In genomic region chr5:118883396-118883795, GRCh38 we compare ENCODE assay signal across 26 cellular contexts.
DNase-seq lines count a peak whose midpoint lies in the region; ATAC-seq, FAIRE-seq and TF ChIP-seq lines count a peak whose summit lies in the region.
"Had no signal": no experiment of that assay in that cellular context is flagged by ENCODE, and none has a peak within 500 bp of the region (broad histone marks: within the 10 kb centered on the region; RNA-seq: fewer than 3 reads in every experiment).

No MANE protein-coding gene starts in this region.

- H3K27me3 ChIP-seq in endodermal cell (ENCODE audit: control insufficient read depth, insufficient read depth, low read length, poor library complexity, severe bottlenecking) (no peaks in the 10 kb centered on the region), small intestine (ENCODE audit: control insufficient read depth in 2 of 2, insufficient read depth in 2 of 2, low read length in 2 of 2) (no peaks in the 10 kb centered on the region)
- H3K27me3 ChIP-seq: BE2C, body of pancreas, gastrocnemius medialis, pancreas, right lobe of liver, uterus had no signal

- no peaks in the 10 kb centered on the region for H3K27me3 Mint-ChIP-seq in endodermal cell (ENCODE audit: insufficient read depth)
- H3K27me3 Mint-ChIP-seq in activated T-helper 17 cell treated with anti-CD3 and anti-CD28 coated beads, Interleukin-2, amount 50 U/mL, for 72 hours: no peaks in the 10 kb centered on the region
- H3K27me3 Mint-ChIP-seq: naive B cell had no signal

- peaks cover 11% of the 10 kb centered on the region for H3K4me1 Mint-ChIP-seq in endodermal cell
- no peaks in the 10 kb centered on the region for H3K4me1 Mint-ChIP-seq in activated T-helper 17 cell treated with anti-CD3 and anti-CD28 coated beads, Interleukin-2, amount 50 U/mL, for 72 hours

- no peak for TF ChIP-seq POLR2A in NB4 (IDR thresholded peaks at IDR 0.05; ENCODE audit: extremely low read depth, insufficient read length)

- H3K9ac ChIP-seq in endodermal cell (ENCODE audit: extremely low read depth, low read length, poor library complexity, severe bottlenecking): no peak overlapping the region

- H3K9me3 ChIP-seq in endodermal cell (ENCODE audit: control insufficient read depth, low read length) (peaks cover 19% of the 10 kb centered on the region), small intestine (ENCODE audit: control insufficient read depth, low read depth) (no peaks in the 10 kb centered on the region)
- H3K9me3 ChIP-seq: BE2C, body of pancreas, gastrocnemius medialis, pancreas, right lobe of liver had no signal

- no peak overlapping the region for H3K4me3 ChIP-seq in NB4 (ENCODE audit: low read depth, low read length)
- no peak overlapping the region for H3K4me3 ChIP-seq in endodermal cell (ENCODE audit: low read length)
- no peak overlapping the region for H3K4me3 ChIP-seq in small intestine (ENCODE audit: low read depth in 1 of 2, low read length in 2 of 2)
- H3K4me3 ChIP-seq: body of pancreas, gastrocnemius medialis, K562, pancreas, right lobe of liver, uterus had no signal

- H3K4me1 ChIP-seq in endodermal cell (ENCODE audit: control insufficient read depth, insufficient read depth, low read length) (no peaks in the 10 kb centered on the region), small intestine (ENCODE audit: control insufficient read depth in 2 of 2, insufficient read depth in 1 of 2, low read depth in 1 of 2, low read length in 1 of 2) (no peaks in the 10 kb centered on the region)
- H3K4me1 ChIP-seq: BE2C, body of pancreas, gastrocnemius medialis, pancreas, right lobe of liver, uterus had no signal

- no peak overlapping the region for H3K4me3 Mint-ChIP-seq in endodermal cell
- H3K4me3 Mint-ChIP-seq in activated T-helper 17 cell treated with anti-CD3 and anti-CD28 coated beads, Interleukin-2, amount 50 U/mL, for 72 hours: no peak overlapping the region

- DNase-seq in NB4 (ENCODE audit: low read depth) (peak; percentile 43), endodermal cell (no peak), globus pallidus (ENCODE audit: low spot score) (no peak), small intestine (no peak)
- DNase-seq: 8988T; activated CD4-positive, alpha-beta T cell treated with anti-CD3 and anti-CD28 coated beads for 48 hours; BE2C; body of pancreas; effector CD8-positive, alpha-beta T cell; gastrocnemius medialis; GOT3; naive B cell; NCI-H1092; NK-92 treated with Interleukin-12 subunit alpha and Interleukin-12 subunit beta, amount 100 ng/mL, for 24 hours; pancreas; right lobe of liver; stimulated activated CD4-positive, alpha-beta T cell treated with anti-CD3 and anti-CD28 coated beads, Interleukin-15, amount 100 ng/mL, for 24 hours; uterus had no signal

- ATAC-seq in GM18502 (IDR thresholded peaks at IDR 0.05; ENCODE audit: poor library complexity, unreplicated experiment): peak; percentile 64
- peak; percentile 72 for ATAC-seq in HG03103 (IDR thresholded peaks at IDR 0.05; ENCODE audit: low read depth, unreplicated experiment)
- no peak for ATAC-seq in activated CD4-positive, CD25-positive, alpha-beta regulatory T cell treated with anti-CD3 and anti-CD28 coated beads, Interleukin-2, amount 50 U/mL, for 24 hours
- no peak for ATAC-seq in activated T-helper 17 cell treated with anti-CD3 and anti-CD28 coated beads, Interleukin-2, amount 50 U/mL, for 72 hours (replicated peaks)
- ATAC-seq: body of pancreas, esophagus mucosa, gastrocnemius medialis, K562, pancreas, right lobe of liver had no signal

- 80 to 92% methylated on average over 1 to 2 of the region's 2 CpGs for WGBS in endodermal cell (ENCODE audit: insufficient coverage in 1 of 2, insufficient read length in 1 of 2), 2 experiments
- WGBS in small intestine, 3 donors: 81 to 93% (median 87%) methylated on average over 2 of the region's 2 CpGs

- H3K9me3 Mint-ChIP-seq in endodermal cell: peaks cover 14% of the 10 kb centered on the region
- peaks cover 3% of the 10 kb centered on the region for H3K9me3 Mint-ChIP-seq in activated T-helper 17 cell treated with anti-CD3 and anti-CD28 coated beads, Interleukin-2, amount 50 U/mL, for 72 hours

- H3K36me3 ChIP-seq in endodermal cell (ENCODE audit: control insufficient read depth, insufficient read depth, low read length): peaks cover 21% of the 10 kb centered on the region
- no peaks in the 10 kb centered on the region for H3K36me3 ChIP-seq in small intestine (ENCODE audit: control insufficient read depth in 2 of 2, insufficient read depth in 2 of 2, low read length in 2 of 2)
- H3K36me3 ChIP-seq: BE2C, gastrocnemius medialis, pancreas, right lobe of liver, uterus had no signal

- no peak for FAIRE-seq in small intestine (lab: Jason Lieb, UNC)
- FAIRE-seq: K562, pancreas, TTC549 had no signal

- H3K27ac ChIP-seq in endodermal cell (ENCODE audit: low read depth, low read length): no peak overlapping the region
- no peak overlapping the region for H3K27ac ChIP-seq in small intestine (ENCODE audit: low read depth in 1 of 2, low read length in 1 of 2)
- H3K27ac ChIP-seq: body of pancreas, gastrocnemius medialis, pancreas, right lobe of liver, RWPE1, uterus had no signal

- peaks cover 35% of the 10 kb centered on the region for H3K36me3 Mint-ChIP-seq in endodermal cell (ENCODE audit: low read depth)
- no peaks in the 10 kb centered on the region for H3K36me3 Mint-ChIP-seq in activated T-helper 17 cell treated with anti-CD3 and anti-CD28 coated beads, Interleukin-2, amount 50 U/mL, for 72 hours (ENCODE audit: low read depth)

- TF ChIP-seq CTCF in NB4 (IDR thresholded peaks at IDR 0.05; ENCODE audit: low read depth, low read length) (no peak), endodermal cell (conservative IDR thresholded peaks at IDR 0.05) (no peak)

- H3K27ac Mint-ChIP-seq in endodermal cell: peak overlapping the region; percentile 4
- H3K27ac Mint-ChIP-seq in activated T-helper 17 cell treated with anti-CD3 and anti-CD28 coated beads, Interleukin-2, amount 50 U/mL, for 72 hours: no peak overlapping the region

Comparison
In these comparisons a context has a peak if more than half of its experiments do, and no peak if none do; other contexts are left out.
1. ATAC-seq: peak in GM18502 (single experiment) and HG03103 (single experiment); none in activated CD4-positive, CD25-positive, alpha-beta regulatory T cell treated with anti-CD3 and anti-CD28 coated beads, Interleukin-2, amount 50 U/mL, for 24 hours (0 of 2) and activated T-helper 17 cell treated with anti-CD3 and anti-CD28 coated beads, Interleukin-2, amount 50 U/mL, for 72 hours (single experiment).